8 cellular contexts compared by ENCODE assay signal in genomic region chr14:88553886-88554457, GRCh38. TPM values are rescaled to one million over a fixed set of nuclear protein-coding genes. Genes with fewer than 3 reads are reported as not detected.
DNase-seq lines count a peak whose midpoint lies in the region; ATAC-seq and TF ChIP-seq lines count a peak whose summit lies in the region.

No MANE protein-coding gene starts in this region.

- TF ChIP-seq CTCF in epithelial cell of proximal tubule (conservative IDR thresholded peaks at IDR 0.05; ENCODE audit: low read depth, low read length), result no peak

- H3K4me3 ChIP-seq in epithelial cell of proximal tubule (ENCODE audit: low read depth, low read length) (peak overlapping the region; percentile 85), neuron (ENCODE audit: low read length) (peak overlapping the region; percentile 99)

- H2AFZ ChIP-seq in neuron (ENCODE audit: low read depth, low read length), result peak overlapping the region; percentile 91

- ATAC-seq in HG03025 (IDR thresholded peaks at IDR 0.05; ENCODE audit: low FRiP score, unreplicated experiment), result no peak

- H3K27me3 ChIP-seq in neuron (ENCODE audit: insufficient read depth, low read length), result no peaks in the 10 kb centered on the region

- H3K36me3 ChIP-seq in neuron (ENCODE audit: insufficient read depth, low read length), result peaks cover 9% of the 10 kb centered on the region

- DNase-seq in G401 (ENCODE audit: low spot score) (peak; percentile 50), RKO (ENCODE audit: low spot score) (peak; percentile 48), epithelial cell of proximal tubule (ENCODE audit: low read depth) (no peak), NCI-H2107 (lab: John Stamatoyannopoulos, UW) (no peak), D341Med (ENCODE audit: low spot score) (no peak)
- no peak for DNase-seq in activated CD4-positive, CD25-positive, alpha-beta regulatory T cell treated with anti-CD3 and anti-CD28 coated beads, Interleukin-2, amount 50 U/mL, for 72 hours

- peaks cover 3% of the 10 kb centered on the region for H3K9me3 ChIP-seq in neuron (ENCODE audit: low read length)

- H3K4me1 ChIP-seq in neuron (ENCODE audit: insufficient read depth, low read length), result peaks cover 24% of the 10 kb centered on the region

- in situ Hi-C loops in G401 (cut with HindIII; ENCODE audit: low sequenced_read_pairs), result no loop called here

RNA-seq across cellular contexts. Expression of gene PTPN21, which starts 0.8 kb away (rescaled TPM):
- total RNA-seq in G401 (2014; rRNA removed; shearing (Covaris generic)), result 1.2 and 3.6 TPM in 2 replicates
- total RNA-seq in epithelial cell of proximal tubule, result 5.9 and 8.2 TPM in 2 replicates

RNA-seq across cellular contexts. Expression of gene ZC3H14, which starts 8.9 kb away (rescaled TPM):
- total RNA-seq in G401 (2014; rRNA removed; shearing (Covaris generic)), result 74.2 and 98.7 TPM in 2 replicates
- 55.1 and 65.3 TPM in 2 replicates for total RNA-seq in epithelial cell of proximal tubule

Comparison
In these comparisons a context has a peak if more than half of its experiments do, and no peak if none do; other contexts are left out.
1. DNase-seq: peak in G401 (single experiment) and RKO (single experiment); none in epithelial cell of proximal tubule (single experiment), activated CD4-positive, CD25-positive, alpha-beta regulatory T cell treated with anti-CD3 and anti-CD28 coated beads, Interleukin-2, amount 50 U/mL, for 72 hours (single experiment), NCI-H2107 (single experiment) and D341Med (single experiment).